10 cellular contexts compared by ENCODE assay signal in genomic region chr9:36798350-36799065, GRCh38.
A peak's percentile ranks its signal among the peaks of the same experiment; 100 is the strongest.
DNase-seq lines count a peak whose midpoint lies in the region; ATAC-seq and TF ChIP-seq lines count a peak whose summit lies in the region.
"Had no signal": no experiment of that assay in that cellular context is flagged by ENCODE, and none has a peak within 500 bp of the region (broad histone marks: within the 10 kb centered on the region; RNA-seq: fewer than 3 reads in every experiment).

No MANE protein-coding gene starts in this region.

- H3K4me1 ChIP-seq in upper lobe of left lung, result no peaks in the 10 kb centered on the region

- H3K36me3 ChIP-seq in GM06990 (ENCODE audit: control insufficient read depth, insufficient read depth, low read length) (no peaks in the 10 kb centered on the region), upper lobe of left lung (no peaks in the 10 kb centered on the region)

- peak overlapping the region; percentile 20 for H3K27ac Mint-ChIP-seq in nephron progenitor cell
- no peak overlapping the region for H3K27ac Mint-ChIP-seq in activated T-helper 17 cell treated with anti-CD3 and anti-CD28 coated beads, Interleukin-2, amount 50 U/mL, for 72 hours
- H3K27ac Mint-ChIP-seq: activated naive CD4-positive, alpha-beta T cell treated with anti-CD3 and anti-CD28 coated beads, Interleukin-2, amount 50 U/mL, for 72 hours; natural killer cell treated with Interleukin-12 subunit alpha and Interleukin-12 subunit beta and Interleukin-15 and Interleukin-18, amount 100 ng/mL, for 72 hours had no signal

- H3K4me3 Mint-ChIP-seq in nephron progenitor cell, result no peak overlapping the region
- H3K4me3 Mint-ChIP-seq in activated T-helper 17 cell treated with anti-CD3 and anti-CD28 coated beads, Interleukin-2, amount 50 U/mL, for 72 hours, result no peak overlapping the region
- H3K4me3 Mint-ChIP-seq: natural killer cell treated with Interleukin-12 subunit alpha and Interleukin-12 subunit beta and Interleukin-15 and Interleukin-18, amount 100 ng/mL, for 72 hours had no signal

- H3K27me3 Mint-ChIP-seq in nephron progenitor cell (ENCODE audit: low read depth, poor library complexity), result peaks cover 33% of the 10 kb centered on the region
- H3K27me3 Mint-ChIP-seq in activated T-helper 17 cell treated with anti-CD3 and anti-CD28 coated beads, Interleukin-2, amount 50 U/mL, for 72 hours, result peaks cover 16% of the 10 kb centered on the region

- TF ChIP-seq POLR2A in upper lobe of left lung (IDR thresholded peaks at IDR 0.05), result no peak

- WGBS in upper lobe of left lung, 2 donors, result 59 to 74% methylated on average over 6 of the region's 6 CpGs

- no peak overlapping the region for H3K4me3 ChIP-seq in GM06990 (replicated peaks; ENCODE audit: low read depth, low read length)
- no peak overlapping the region for H3K4me3 ChIP-seq in upper lobe of left lung

- H3K9me3 Mint-ChIP-seq in nephron progenitor cell, result peaks cover 10% of the 10 kb centered on the region
- no peaks in the 10 kb centered on the region for H3K9me3 Mint-ChIP-seq in activated T-helper 17 cell treated with anti-CD3 and anti-CD28 coated beads, Interleukin-2, amount 50 U/mL, for 72 hours
- H3K9me3 Mint-ChIP-seq: activated naive CD4-positive, alpha-beta T cell treated with anti-CD3 and anti-CD28 coated beads, Interleukin-2, amount 50 U/mL, for 72 hours; natural killer cell treated with Interleukin-12 subunit alpha and Interleukin-12 subunit beta and Interleukin-15 and Interleukin-18, amount 100 ng/mL, for 72 hours had no signal

- ATAC-seq in upper lobe of left lung (ENCODE audit: low FRiP score in 2 of 2) (no peak), HG03342 (IDR thresholded peaks at IDR 0.05; ENCODE audit: unreplicated experiment) (no peak)
- no peak for ATAC-seq in activated T-helper 17 cell treated with anti-CD3 and anti-CD28 coated beads, Interleukin-2, amount 50 U/mL, for 72 hours (replicated peaks)
- ATAC-seq: activated naive CD4-positive, alpha-beta T cell treated with anti-CD3 and anti-CD28 coated beads, Interleukin-2, amount 50 U/mL, for 72 hours; natural killer cell treated with Interleukin-12 subunit alpha and Interleukin-12 subunit beta and Interleukin-15 and Interleukin-18, amount 100 ng/mL, for 72 hours had no signal

- peaks cover 24% of the 10 kb centered on the region for H3K4me1 Mint-ChIP-seq in nephron progenitor cell
- H3K4me1 Mint-ChIP-seq in activated T-helper 17 cell treated with anti-CD3 and anti-CD28 coated beads, Interleukin-2, amount 50 U/mL, for 72 hours, result no peaks in the 10 kb centered on the region

- no peak for TF ChIP-seq EP300 in upper lobe of left lung (IDR thresholded peaks at IDR 0.05)

- H3K36me3 Mint-ChIP-seq in nephron progenitor cell (ENCODE audit: low read depth), result no peaks in the 10 kb centered on the region
- no peaks in the 10 kb centered on the region for H3K36me3 Mint-ChIP-seq in activated T-helper 17 cell treated with anti-CD3 and anti-CD28 coated beads, Interleukin-2, amount 50 U/mL, for 72 hours (ENCODE audit: low read depth)

- H3K27me3 ChIP-seq in GM06990 (replicated peaks; ENCODE audit: control insufficient read depth, insufficient read depth, low read length) (no peaks in the 10 kb centered on the region), upper lobe of left lung (no peaks in the 10 kb centered on the region)

- peaks cover 0 to 5% (median 2%) of the 10 kb centered on the region in 4 donors for H3K9me3 ChIP-seq in upper lobe of left lung

- no peak for DNase-seq in GM06990 (ENCODE audit: extremely low read depth, insufficient read length)
- DNase-seq in SW480 (ENCODE audit: low spot score), result peak; percentile 62
- DNase-seq in nephron progenitor cell, result peak; percentile 31
- no peak for DNase-seq in upper lobe of left lung
- DNase-seq: SW 1271 had no signal

- peak; percentile 14 for TF ChIP-seq CTCF in GM06990 (IDR thresholded peaks at IDR 0.05; ENCODE audit: insufficient read depth, low read length, poor library complexity, severe bottlenecking)
- peak; percentile 46; the same call in 1 of the 2 replicates for TF ChIP-seq CTCF in LNCAP (IDR thresholded peaks at IDR 0.05)
- TF ChIP-seq CTCF in nephron progenitor cell (IDR thresholded peaks at IDR 0.05), result peak; percentile 36
- TF ChIP-seq CTCF in upper lobe of left lung (IDR thresholded peaks at IDR 0.05), result no peak

- no peak overlapping the region for H3K27ac ChIP-seq in upper lobe of left lung

Comparison
In these comparisons a context has a peak if more than half of its experiments do, and no peak if none do; other contexts are left out.
1. DNase-seq: peak in SW480 (single experiment) and nephron progenitor cell (single experiment); none in GM06990 (single experiment) and upper lobe of left lung (0 of 2).
2. CTCF ChIP-seq: peak in GM06990 (single experiment), LNCAP (single experiment) and nephron progenitor cell (single experiment); none in upper lobe of left lung (0 of 6).